8 cellular contexts compared by ENCODE assay signal in the genomic region with DNA sequence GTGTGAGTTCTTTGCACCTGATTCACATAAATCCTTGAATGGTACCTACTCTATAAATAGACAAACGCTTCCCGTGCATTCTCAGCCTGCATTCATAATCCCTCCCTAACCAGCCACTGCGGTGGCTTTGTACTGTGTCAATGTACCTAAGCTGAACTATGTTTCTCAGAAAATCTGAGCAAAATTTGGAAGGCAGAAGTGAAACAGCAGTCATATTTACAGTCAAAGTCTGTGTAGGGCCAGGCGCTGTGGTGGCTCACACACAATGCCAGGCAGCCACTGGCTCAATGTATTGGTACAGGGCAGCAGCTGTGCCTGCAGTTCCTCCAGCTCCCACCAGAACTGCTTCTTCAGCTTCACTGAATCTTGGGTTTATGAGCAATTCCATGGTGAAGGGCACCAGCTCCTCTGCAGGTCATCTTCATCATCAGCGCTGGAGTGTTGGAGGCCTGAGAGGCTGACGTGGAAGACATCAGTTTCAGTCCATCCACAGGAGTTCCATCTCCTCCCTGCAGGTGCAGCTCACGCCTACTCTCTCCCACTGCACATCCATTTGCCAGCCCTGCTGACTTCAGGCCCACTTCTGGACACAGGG. TPM values are rescaled to one million over a fixed set of nuclear protein-coding genes. Genes with fewer than 3 reads are reported as not detected.
DNase-seq lines count a peak whose midpoint lies in the region; ATAC-seq, FAIRE-seq and TF ChIP-seq lines count a peak whose summit lies in the region.

No MANE protein-coding gene starts in this region.

- peak overlapping the region in 10 of 11 experiments; percentile 1 to 81 (median 42); a peak in 15 of 22 replicates for H3K4me2 ChIP-seq in BLaER1 treated with 17β-estradiol and CSF1 and Interleukin-3, amounts not matched to agents 10 nM and 100 nM

- H3K36me3 ChIP-seq in BLaER1 treated with 17β-estradiol and CSF1 and Interleukin-3, amounts not matched to agents 10 nM and 100 nM: no peaks in the 10 kb centered on the region

- peak overlapping the region in 1 of 11 experiments; percentile 43; a peak in 2 of 22 replicates for H3K27ac ChIP-seq in BLaER1 treated with 17β-estradiol and CSF1 and Interleukin-3, amounts not matched to agents 10 nM and 100 nM

- peaks cover 31 to 66% (median 41%) of the 10 kb centered on the region in 10 experiments for H3K4me1 ChIP-seq in BLaER1 treated with 17β-estradiol and CSF1 and Interleukin-3, amounts not matched to agents 10 nM and 100 nM

- no peak overlapping the region for H3K9ac ChIP-seq in BLaER1 treated with 17β-estradiol and CSF1 and Interleukin-3, amounts not matched to agents 10 nM and 100 nM

- no peaks in the 10 kb centered on the region for H4K20me1 ChIP-seq in BLaER1 treated with 17β-estradiol and CSF1 and Interleukin-3, amounts not matched to agents 10 nM and 100 nM

- no peak overlapping the region for H3K4me3 ChIP-seq in BLaER1 treated with 17β-estradiol and CSF1 and Interleukin-3, amounts not matched to agents 10 nM and 100 nM

- TF ChIP-seq CTCF in D721Med (IDR thresholded peaks at IDR 0.05; ENCODE audit: insufficient read depth, missing control alignments): no peak

- DNase-seq in RPMI8226 (peak; percentile 90), D721Med (ENCODE audit: insufficient read length, low spot score) (no peak), HPDE6-E6E7 (ENCODE audit: extremely low spot score) (no peak)
- DNase-seq in stimulated activated CD8-positive, alpha-beta memory T cell treated with anti-CD3 and anti-CD28 coated beads, Interleukin-4, amount 100 ng/mL, for 48 hours: peak; percentile 52

- no peaks in the 10 kb centered on the region for H3K27me3 ChIP-seq in BLaER1 treated with 17β-estradiol and CSF1 and Interleukin-3, amounts not matched to agents 10 nM and 100 nM

- H3K9me3 ChIP-seq in BLaER1 treated with 17β-estradiol and CSF1 and Interleukin-3, amounts not matched to agents 10 nM and 100 nM (replicated peaks in 1 of 11): peaks cover 0 to 19% (median 10%) of the 10 kb centered on the region in 11 experiments; a peak in 12 of 22 replicates

- ATAC-seq in GM19025 (IDR thresholded peaks at IDR 0.05; ENCODE audit: low read depth, unreplicated experiment): peak; percentile 96
- peak; percentile 94 for ATAC-seq in HG03045 (IDR thresholded peaks at IDR 0.05; ENCODE audit: unreplicated experiment)
- ATAC-seq in esophagus mucosa: peak; percentile 70

- FAIRE-seq in D721Med (lab: Jason Lieb, UNC): no peak

RNA-seq across cellular contexts. Expression of a gene that starts 32.3 kb away (rescaled TPM):
- total RNA-seq in esophagus mucosa: 19.1 TPM

Comparison
In these comparisons a context has a peak if more than half of its experiments do, and no peak if none do; other contexts are left out.
1. DNase-seq: peak in RPMI8226 (single experiment) and stimulated activated CD8-positive, alpha-beta memory T cell treated with anti-CD3 and anti-CD28 coated beads, Interleukin-4, amount 100 ng/mL, for 48 hours (single experiment); none in D721Med (single experiment) and HPDE6-E6E7 (single experiment).
2. Peak in every context shown above with its lines, with median percentiles within 50 percentile points of each other: ATAC-seq.